In genomic region chr18:2960983-2961696, GRCh38 we compare ENCODE assay signal across 9 cellular contexts. TPM values are rescaled to one million over a fixed set of nuclear protein-coding genes. Genes with fewer than 3 reads are reported as not detected.
A peak's percentile ranks its signal among the peaks of the same experiment; 100 is the strongest.
DNase-seq lines count a peak whose midpoint lies in the region; ATAC-seq and TF ChIP-seq lines count a peak whose summit lies in the region.
"Had no signal": no experiment of that assay in that cellular context is flagged by ENCODE, and none has a peak within 500 bp of the region (broad histone marks: within the 10 kb centered on the region; RNA-seq: fewer than 3 reads in every experiment).

No MANE protein-coding gene starts in this region.

- intact Hi-C loops in tibial artery (cut with DNase I; ENCODE audit: low total_unique reads): no loop called here

- H3K23ac ChIP-seq in mesendoderm (ENCODE audit: low read length): no peak overlapping the region

- POLR2A ChIA-PET in activated naive CD8-positive, alpha-beta T cell treated with anti-CD3 and anti-CD28 coated beads, Interleukin-2, amount 10 ng/mL, durations not matched to agents 7 days and 5 days (lab: Charles Lee): interaction anchor here (0.9 to 8.1 kb wide), 9 partner anchors 10 to 286 kb away, joined by 3 to 104 read pairs (median 4); partner anchors contain the start of gene MYL12A

- peaks cover 44% of the 10 kb centered on the region for H3K36me3 Mint-ChIP-seq in activated CD8-positive, alpha-beta memory T cell treated with anti-CD3 and anti-CD28 coated beads, Interleukin-2, amount 10 ng/mL, durations not matched to agents 7 days and 5 days
- H3K36me3 Mint-ChIP-seq in activated naive CD8-positive, alpha-beta T cell treated with anti-CD3 and anti-CD28 coated beads, Interleukin-2, amount 10 ng/mL, durations not matched to agents 7 days and 5 days: peaks cover 17% of the 10 kb centered on the region

- H3K9me3 ChIP-seq in tibial artery: no peaks in the 10 kb centered on the region
- H3K9me3 ChIP-seq: HAP-1 had no signal

- CTCF ChIA-PET in activated CD8-positive, alpha-beta memory T cell treated with anti-CD3 and anti-CD28 coated beads, Interleukin-2, amount 10 ng/mL, durations not matched to agents 7 days and 5 days (lab: Charles Lee): interaction anchor here (0.8 to 10.9 kb wide), 9 partner anchors 8 to 287 kb away, joined by 3 to 111 read pairs (median 7); partner anchors contain the start of gene MYL12A

- H3K4me2 ChIP-seq in mesendoderm (ENCODE audit: low read length): no peak overlapping the region

- H3K79me2 ChIP-seq in mesendoderm (ENCODE audit: control insufficient read depth, insufficient read depth, low read length): no peaks in the 10 kb centered on the region

- no peaks in the 10 kb centered on the region for H3K27me3 ChIP-seq in mesendoderm (ENCODE audit: insufficient read depth, low read length, poor library complexity)
- no peaks in the 10 kb centered on the region for H3K27me3 ChIP-seq in tibial artery

- peaks cover 83% of the 10 kb centered on the region for H3K4me1 Mint-ChIP-seq in activated CD8-positive, alpha-beta memory T cell treated with anti-CD3 and anti-CD28 coated beads, Interleukin-2, amount 10 ng/mL, durations not matched to agents 7 days and 5 days
- H3K4me1 Mint-ChIP-seq in activated naive CD8-positive, alpha-beta T cell treated with anti-CD3 and anti-CD28 coated beads, Interleukin-2, amount 10 ng/mL, durations not matched to agents 7 days and 5 days: peaks cover 73% of the 10 kb centered on the region

- no peak overlapping the region for H2BK120ac ChIP-seq in mesendoderm (ENCODE audit: low read depth, low read length)

- no peak overlapping the region for H3K9ac ChIP-seq in mesendoderm (ENCODE audit: low read length)

- DNase-seq in activated CD8-positive, alpha-beta memory T cell treated with anti-CD3 and anti-CD28 coated beads, Interleukin-2, amount 10 ng/mL, durations not matched to agents 7 days and 5 days: no peak
- DNase-seq in activated CD8-positive, alpha-beta memory T cell treated with anti-CD3 and anti-CD28 coated beads, Interleukin-2, amount 50 U/mL, for 4 hours: no peak
- no peak for DNase-seq in activated naive CD8-positive, alpha-beta T cell treated with anti-CD3 and anti-CD28 coated beads, Interleukin-2, amount 10 ng/mL, durations not matched to agents 7 days and 5 days
- DNase-seq in mesendoderm: no peak
- no peak for DNase-seq in tibial artery
- DNase-seq in stimulated activated naive CD4-positive, alpha-beta T cell treated with Interleukin-2 at 50 U/mL for 16 hours (lab: John Stamatoyannopoulos, UW): no peak
- no peak for DNase-seq in activated CD4-positive, alpha-beta T cell treated with anti-CD3 and anti-CD28 coated beads, Interleukin-2, amount 50 U/mL, for 48 hours
- DNase-seq in mesenteric fat pad (ENCODE audit: low spot score): no peak

- H3K36me3 ChIP-seq in mesendoderm (ENCODE audit: control insufficient read depth, insufficient read depth, low read length) (no peaks in the 10 kb centered on the region), tibial artery (no peaks in the 10 kb centered on the region)
- H3K36me3 ChIP-seq: HAP-1 had no signal

- no peak overlapping the region for H3K27ac ChIP-seq in mesendoderm (ENCODE audit: low read depth, low read length)
- H3K27ac ChIP-seq in tibial artery: peak overlapping the region; percentile 72 to 74

- H3K27me3 Mint-ChIP-seq in activated CD8-positive, alpha-beta memory T cell treated with anti-CD3 and anti-CD28 coated beads, Interleukin-2, amount 10 ng/mL, durations not matched to agents 7 days and 5 days: no peaks in the 10 kb centered on the region
- no peaks in the 10 kb centered on the region for H3K27me3 Mint-ChIP-seq in activated naive CD8-positive, alpha-beta T cell treated with anti-CD3 and anti-CD28 coated beads, Interleukin-2, amount 10 ng/mL, durations not matched to agents 7 days and 5 days

- H3K18ac ChIP-seq in mesendoderm (ENCODE audit: low read length): no peak overlapping the region

- no peak for TF ChIP-seq CTCF in tibial artery (IDR thresholded peaks at IDR 0.05)

- WGBS in mesendoderm (ENCODE audit: extremely low coverage, insufficient coverage, low lambda C conversion rate): no CpG with 5 or more reads among the region's 7 CpGs

- H3K27ac Mint-ChIP-seq in activated CD8-positive, alpha-beta memory T cell treated with anti-CD3 and anti-CD28 coated beads, Interleukin-2, amount 10 ng/mL, durations not matched to agents 7 days and 5 days: peak overlapping the region; percentile 100
- peak overlapping the region; percentile 99 for H3K27ac Mint-ChIP-seq in activated naive CD8-positive, alpha-beta T cell treated with anti-CD3 and anti-CD28 coated beads, Interleukin-2, amount 10 ng/mL, durations not matched to agents 7 days and 5 days

- H4K8ac ChIP-seq in mesendoderm (ENCODE audit: low read depth, low read length): peak overlapping the region; percentile 76

- no peak overlapping the region for H2AK5ac ChIP-seq in mesendoderm (ENCODE audit: low read length)

- H2BK5ac ChIP-seq in mesendoderm (ENCODE audit: low read length): no peak overlapping the region

- peak overlapping the region; percentile 75 for H3K4me3 Mint-ChIP-seq in activated CD8-positive, alpha-beta memory T cell treated with anti-CD3 and anti-CD28 coated beads, Interleukin-2, amount 10 ng/mL, durations not matched to agents 7 days and 5 days
- peak overlapping the region; percentile 83 for H3K4me3 Mint-ChIP-seq in activated naive CD8-positive, alpha-beta T cell treated with anti-CD3 and anti-CD28 coated beads, Interleukin-2, amount 10 ng/mL, durations not matched to agents 7 days and 5 days

- H2BK15ac ChIP-seq in mesendoderm (replicated peaks; ENCODE audit: low read depth): no peak overlapping the region

- H3K4me3 ChIP-seq in mesendoderm (ENCODE audit: low read length) (no peak overlapping the region), tibial artery (no peak overlapping the region)
- H3K4me3 ChIP-seq: HAP-1 had no signal

- no peak for ATAC-seq in activated CD8-positive, alpha-beta memory T cell treated with anti-CD3 and anti-CD28 coated beads, Interleukin-2, amount 10 ng/mL, durations not matched to agents 7 days and 5 days
- ATAC-seq in activated naive CD8-positive, alpha-beta T cell treated with anti-CD3 and anti-CD28 coated beads, Interleukin-2, amount 10 ng/mL, durations not matched to agents 7 days and 5 days (ENCODE audit: low read depth): no peak

- no peak overlapping the region for H4K5ac ChIP-seq in mesendoderm (ENCODE audit: low read length)

- H3K4me1 ChIP-seq in mesendoderm (ENCODE audit: control insufficient read depth, low read depth, low read length) (no peaks in the 10 kb centered on the region), tibial artery (peaks cover 0 to 86% (median 43%) of the 10 kb centered on the region in 4 donors)

- H3K79me1 ChIP-seq in mesendoderm (ENCODE audit: low read length): peaks cover 3% of the 10 kb centered on the region

- no peak overlapping the region for H3K56ac ChIP-seq in mesendoderm (ENCODE audit: low read length)

- no peaks in the 10 kb centered on the region for H3K9me3 Mint-ChIP-seq in activated CD8-positive, alpha-beta memory T cell treated with anti-CD3 and anti-CD28 coated beads, Interleukin-2, amount 10 ng/mL, durations not matched to agents 7 days and 5 days (ENCODE audit: low read depth)
- H3K9me3 Mint-ChIP-seq in activated naive CD8-positive, alpha-beta T cell treated with anti-CD3 and anti-CD28 coated beads, Interleukin-2, amount 10 ng/mL, durations not matched to agents 7 days and 5 days: no peaks in the 10 kb centered on the region

- H3K4ac ChIP-seq in mesendoderm (ENCODE audit: low read depth, low read length): no peak overlapping the region

RNA-seq across cellular contexts. Expression of gene LPIN2, which starts 51.8 kb away (rescaled TPM):
- total RNA-seq in activated CD8-positive, alpha-beta memory T cell treated with anti-CD3 and anti-CD28 coated beads, Interleukin-2, amount 10 ng/mL, durations not matched to agents 7 days and 5 days: 10 to 100 TPM; 77.6 to 78.4 TPM
- total RNA-seq in activated naive CD8-positive, alpha-beta T cell treated with anti-CD3 and anti-CD28 coated beads, Interleukin-2, amount 10 ng/mL, durations not matched to agents 7 days and 5 days: 10 to 100 TPM; 91.0 to 93.9 TPM
- 7.8 TPM for polyA plus RNA-seq in mesendoderm (2013, experiment 1 of 2)
- polyA plus RNA-seq in mesendoderm (2013, experiment 2 of 2): 8.8 TPM
- 29.0 TPM for total RNA-seq in mesenteric fat pad
